27 cellular contexts compared by ENCODE assay signal in the genomic region with DNA sequence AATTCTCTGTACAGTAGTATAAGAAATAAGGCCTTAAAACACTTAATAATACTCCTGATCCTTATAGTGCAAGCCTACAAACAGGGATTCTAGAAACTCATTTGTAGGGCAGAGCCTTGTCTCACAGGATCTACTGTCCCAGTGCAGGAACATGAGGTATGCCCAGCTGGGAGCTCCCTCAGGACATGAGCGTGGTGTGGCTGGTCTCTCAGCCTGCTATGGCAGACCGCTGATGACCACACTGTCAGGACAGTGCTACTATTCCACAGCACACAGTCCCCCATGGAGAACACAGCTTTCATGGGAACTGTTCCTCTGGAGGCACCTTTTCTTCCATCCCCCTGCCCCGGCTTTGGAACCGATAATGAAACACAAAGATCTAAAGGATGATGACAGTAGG.
"Had no signal": no experiment of that assay in that cellular context is flagged by ENCODE, and none has a peak within 500 bp of the region (broad histone marks: within the 10 kb centered on the region; RNA-seq: fewer than 3 reads in every experiment).

No MANE protein-coding gene starts in this region.

- H3K4me1 ChIP-seq: ascending aorta, breast epithelium, colonic mucosa, esophagus squamous epithelium had no signal

- H3K27me3 ChIP-seq: ascending aorta, breast epithelium, cardiac muscle cell, colonic mucosa, esophagus squamous epithelium had no signal

- ATAC-seq: activated CD8-positive, alpha-beta memory T cell treated with anti-CD3 and anti-CD28 coated beads, Interleukin-2, amount 10 ng/mL, durations not matched to agents 7 days and 5 days; activated naive CD4-positive, alpha-beta T cell treated with anti-CD3 and anti-CD28 coated beads, Interleukin-2, amount 50 U/mL, for 72 hours had no signal

- DNase-seq: activated CD4-positive, alpha-beta memory T cell treated with anti-CD3 and anti-CD28 coated beads for 36 hours; activated CD4-positive, alpha-beta T cell treated with anti-CD3 and anti-CD28 coated beads for 36 hours; activated CD4-positive, alpha-beta T cell treated with anti-CD3 and anti-CD28 coated beads, Interleukin-2, amount 10 ng/mL, durations not matched to agents 24 days and 14 days; activated CD4-positive, CD25-positive, alpha-beta regulatory T cell; activated CD4-positive, CD25-positive, alpha-beta regulatory T cell treated with anti-CD3 and anti-CD28 coated beads, Interleukin-2, amount 50 U/mL, for 72 hours; activated CD8-positive, alpha-beta memory T cell treated with anti-CD3 and anti-CD28 coated beads, Interleukin-2, amount 10 ng/mL, durations not matched to agents 7 days and 5 days; activated CD8-positive, alpha-beta memory T cell treated with anti-CD3 and anti-CD28 coated beads, Interleukin-2, amount 50 U/mL, for 4 hours; activated CD8-positive, alpha-beta T cell treated with anti-CD3 and anti-CD28 coated beads, Interleukin-2, amount 10 ng/mL, durations not matched to agents 7 days and 5 days; activated gamma-delta T cell; activated naive CD4-positive, alpha-beta T cell; activated naive CD4-positive, alpha-beta T cell treated with anti-CD3 and anti-CD28 coated beads, Interleukin-2, amount 10 ng/mL, durations not matched to agents 7 days and 5 days; activated naive CD8-positive, alpha-beta T cell treated with anti-CD3 and anti-CD28 coated beads, Interleukin-2, amount 10 ng/mL, durations not matched to agents 7 days and 5 days; activated T-cell treated with anti-CD3 and anti-CD28 coated beads, Interleukin-2, amount 50 U/mL, for 1 hour; activated T-cell treated with anti-CD3 and anti-CD28 coated beads, Interleukin-2, amount 50 U/mL, for 48 hours; central memory CD4-positive, alpha-beta T cell; cerebellar nuclear complex; colonic mucosa; effector CD8-positive, alpha-beta T cell; esophagus squamous epithelium; T-helper 2 cell had no signal

- H3K36me3 ChIP-seq: colonic mucosa had no signal

- H3K9me3 ChIP-seq: ascending aorta, breast epithelium, colonic mucosa, esophagus squamous epithelium had no signal

- FAIRE-seq: endometrium, endothelial cell of umbilical vein had no signal

- H3K4me3 ChIP-seq: ascending aorta, breast epithelium, cardiac muscle cell, colonic mucosa, esophagus squamous epithelium had no signal

- H3K27ac ChIP-seq: ascending aorta, breast epithelium, cardiac muscle cell, colonic mucosa, epithelial cell of prostate, esophagus squamous epithelium had no signal
